7 cellular contexts compared by ENCODE assay signal in genomic region chr5:150801117-150801927, GRCh38. TPM values are rescaled to one million over a fixed set of nuclear protein-coding genes. Genes with fewer than 3 reads are reported as not detected.
A peak's percentile ranks its signal among the peaks of the same experiment; 100 is the strongest.
DNase-seq lines count a peak whose midpoint lies in the region; FAIRE-seq and TF ChIP-seq lines count a peak whose summit lies in the region.

No MANE protein-coding gene starts in this region.

- TF ChIP-seq CTCF in H9 (conservative IDR thresholded peaks at IDR 0.05) (peak; percentile 63), mammary epithelial cell (conservative IDR thresholded peaks at IDR 0.05 in 1 of 2, IDR thresholded peaks at IDR 0.05 in 1 of 2; ENCODE audit: extremely low read depth in 1 of 2, insufficient read depth in 1 of 2, low read depth in 1 of 2, low read length in 2 of 2) (peak; percentile 61 to 62)

- H3K27ac ChIP-seq in H9 (ENCODE audit: insufficient read length, low read depth, low read length) (no peak overlapping the region), mammary epithelial cell (ENCODE audit: insufficient read depth, low read depth, low read length) (peak overlapping the region; percentile 10), small intestine (ENCODE audit: low read depth in 1 of 2, low read length in 1 of 2) (peak overlapping the region in 1 of 2 donors; percentile 23)

- H3K9ac ChIP-seq in H9 (ENCODE audit: extremely low read depth, insufficient read length, low read length) (peak overlapping the region; percentile 28), mammary epithelial cell (ENCODE audit: insufficient read depth, low read length) (peak overlapping the region; percentile 14)

- no peak for FAIRE-seq in small intestine (lab: Jason Lieb, UNC)

- H3K56ac ChIP-seq in H9 (ENCODE audit: insufficient read length, low read depth, low read length) = no peak overlapping the region

- dilution Hi-C loops in mammary epithelial cell (cut with HindIII; ENCODE audit: low sequenced_read_pairs) = no loop called here

- H3K4ac ChIP-seq in H9 (ENCODE audit: low read depth, low read length) = no peak overlapping the region

- H2BK12ac ChIP-seq in H9 (ENCODE audit: insufficient read length, low read depth, low read length) = no peak overlapping the region

- H2BK5ac ChIP-seq in H9 (ENCODE audit: insufficient read length, low read length) = no peak overlapping the region

- peaks cover 10% of the 10 kb centered on the region for H3K36me3 ChIP-seq in mammary epithelial cell (ENCODE audit: insufficient read depth, low read length)
- no peaks in the 10 kb centered on the region for H3K36me3 ChIP-seq in small intestine (ENCODE audit: control insufficient read depth in 2 of 2, insufficient read depth in 2 of 2, low read length in 2 of 2)

- peak overlapping the region; percentile 1 to 33 (median 23) for H3K4me3 ChIP-seq in mammary epithelial cell (replicated peaks in 1 of 3; ENCODE audit: insufficient read depth in 1 of 3, low read depth in 2 of 3, low read length in 3 of 3)
- no peak overlapping the region for H3K4me3 ChIP-seq in small intestine (ENCODE audit: low read depth in 1 of 2, low read length in 2 of 2)

- BruUV-seq in mammary epithelial cell (replicated peaks; lab: Mats Ljungman, UMichigan) = TSS peak; percentile 10

- H3K9me3 ChIP-seq in H9 (ENCODE audit: control insufficient read depth, low read depth, low read length) = no peaks in the 10 kb centered on the region
- H3K9me3 ChIP-seq in mammary epithelial cell (replicated peaks; ENCODE audit: insufficient read depth, low read length) = no peaks in the 10 kb centered on the region
- H3K9me3 ChIP-seq in small intestine (ENCODE audit: control insufficient read depth, low read depth) = no peaks in the 10 kb centered on the region

- no peak overlapping the region for H2BK15ac ChIP-seq in H9 (ENCODE audit: low read depth, low read length)

- H3K27ac Mint-ChIP-seq in H9 = peak overlapping the region; percentile 51 to 79 (median 73); a peak in 5 of 7 replicates

- H4K20me1 ChIP-seq in H9 (ENCODE audit: control insufficient read depth, insufficient read depth, insufficient read length) (no peaks in the 10 kb centered on the region), mammary epithelial cell (ENCODE audit: insufficient read depth, low read length) (no peaks in the 10 kb centered on the region)

- DNase-seq in EH (ENCODE audit: low read depth) = peak; percentile 79
- peak; percentile 74 for DNase-seq in H9
- DNase-seq in NCI-H748 treated with DMSO at 0.1 percent for 48 hours (lab: John Stamatoyannopoulos, UW) = peak; percentile 47
- peak; percentile 74 for DNase-seq in mammary epithelial cell
- peak; percentile 81 for DNase-seq in inferior parietal cortex (ENCODE audit: extremely low spot score)
- DNase-seq in small intestine = peak; percentile 51
- DNase-seq in posterior vena cava (ENCODE audit: low spot score) = no peak

- peak overlapping the region; percentile 9; the same call in 1 of the 2 replicates for H3K14ac ChIP-seq in H9 (ENCODE audit: insufficient read depth, low read length)

- no peak overlapping the region for H3T11ph ChIP-seq in H9 (ENCODE audit: low read length)

- H3K79me1 ChIP-seq in H9 (ENCODE audit: insufficient read depth, low read depth, low read length, poor library complexity, severe bottlenecking) = no peaks in the 10 kb centered on the region

- H4K5ac ChIP-seq in H9 (ENCODE audit: insufficient read length, low read depth, low read length) = no peak overlapping the region

- peaks cover 3 to 4% of the 10 kb centered on the region in 2 experiments; a peak in 2 of 5 replicates for H3K9me3 Mint-ChIP-seq in H9

- H2AFZ ChIP-seq in H9 (ENCODE audit: low read length) = peak overlapping the region; percentile 93
- H2AFZ ChIP-seq in mammary epithelial cell (ENCODE audit: low read depth, low read length) = peak overlapping the region; percentile 88

- H3K4me2 ChIP-seq in H9 (ENCODE audit: insufficient read depth, insufficient read length, low read length) (peak overlapping the region; percentile 84), mammary epithelial cell (ENCODE audit: insufficient read depth, low read depth, low read length) (peak overlapping the region; percentile 76)

- in situ Hi-C loops in mammary epithelial cell (cut with MboI; ENCODE audit: low sequenced_read_pairs in 2 of 2) = no loop called here

- no peak overlapping the region for H4K91ac ChIP-seq in H9 (ENCODE audit: insufficient read length, low read depth, low read length)

- H3K23me2 ChIP-seq in H9 (ENCODE audit: insufficient read length, low read depth, low read length, poor library complexity, severe bottlenecking) = peaks cover 4% of the 10 kb centered on the region

- H2AK5ac ChIP-seq in H9 (ENCODE audit: insufficient read length, low read length) = no peak overlapping the region

- H3K79me2 ChIP-seq in H9 (ENCODE audit: insufficient read depth, low read length) = no peaks in the 10 kb centered on the region
- H3K79me2 ChIP-seq in mammary epithelial cell (ENCODE audit: insufficient read depth, low read length) = peaks cover 5% of the 10 kb centered on the region

- CTCF ChIA-PET in mammary epithelial cell (lab: Charles Lee; ENCODE audit: low non-redundant PET) = interaction anchor here (0.6 to 1.2 kb wide), 7 partner anchors 9 to 158 kb away, joined by 3 to 9 read pairs (median 3); partner anchors contain the start of gene SMIM3

- H3K4me1 ChIP-seq in H9 (ENCODE audit: insufficient read depth, low read length) = no peaks in the 10 kb centered on the region
- H3K4me1 ChIP-seq in mammary epithelial cell (ENCODE audit: insufficient read depth, low read length) = peaks cover 9% of the 10 kb centered on the region
- H3K4me1 ChIP-seq in small intestine (ENCODE audit: control insufficient read depth in 2 of 2, insufficient read depth in 1 of 2, low read depth in 1 of 2, low read length in 1 of 2) = no peaks in the 10 kb centered on the region

- intact Hi-C loops in mammary epithelial cell (cut with micrococcal nuclease) = loop anchor here (1.0 kb wide), 1 partner anchor 46 kb away; no protein-coding TSS in a partner anchor
- intact Hi-C loops in posterior vena cava (cut with DNase I) = no loop called here

- WGBS in H9 (ENCODE audit: extremely low coverage, insufficient read length, low lambda C conversion rate) = no CpG with 5 or more reads among the region's 15 CpGs
- 11% methylated on average over 14 of the region's 15 CpGs for WGBS in mammary epithelial cell (ENCODE audit: low coverage, missing lambda C conversion rate)
- WGBS in small intestine, 3 donors = 9 to 15% (median 10%) methylated on average over 15 of the region's 15 CpGs

- H2BK120ac ChIP-seq in H9 (ENCODE audit: low read depth, low read length, poor library complexity, severe bottlenecking) = no peak overlapping the region

- no peaks in the 10 kb centered on the region for H3K27me3 ChIP-seq in H9 (ENCODE audit: insufficient read depth, low read length)
- no peaks in the 10 kb centered on the region for H3K27me3 ChIP-seq in mammary epithelial cell (ENCODE audit: insufficient read depth, low read length)
- no peaks in the 10 kb centered on the region for H3K27me3 ChIP-seq in small intestine (ENCODE audit: control insufficient read depth in 2 of 2, insufficient read depth in 2 of 2, low read length in 2 of 2)

- H3K27me3 Mint-ChIP-seq in H9 (ENCODE audit: low read depth) = peaks cover 4% of the 10 kb centered on the region; the same call in 1 of the 2 replicates

- H2BK20ac ChIP-seq in H9 (ENCODE audit: low read depth, low read length, poor library complexity, severe bottlenecking) = no peak overlapping the region

- no peak overlapping the region for H4K8ac ChIP-seq in H9 (replicated peaks; ENCODE audit: insufficient read length, low read depth, low read length)

- no peak overlapping the region for H3K18ac ChIP-seq in H9 (ENCODE audit: insufficient read length, low read depth, low read length)

- no peak overlapping the region for H3K23ac ChIP-seq in H9 (ENCODE audit: insufficient read length, low read depth, low read length)

- peaks cover 20 to 23% of the 10 kb centered on the region in 2 experiments for H3K4me1 Mint-ChIP-seq in H9

- H3K4me3 Mint-ChIP-seq in H9 = peak overlapping the region; percentile 66 to 69

- H3K36me3 Mint-ChIP-seq in H9 (ENCODE audit: insufficient read depth in 1 of 3, low read depth in 3 of 3) = peaks cover 6 to 11% (median 7%) of the 10 kb centered on the region in 3 experiments; a peak in 6 of 7 replicates

RNA-seq across cellular contexts. Expression of gene SMIM3, which starts 22.8 kb away (rescaled TPM):
- total RNA-seq in H9 (2021) (42.0 and 42.5 TPM in 2 replicates), mammary epithelial cell (10 to 100 TPM; 17.5 to 24.3 TPM), posterior vena cava (10 to 100 TPM; 22.9 to 32.5 TPM)
- polyA plus RNA-seq in mammary epithelial cell (62.5 TPM), small intestine (10 to 100 TPM; 16.3 to 24.6 (median 24.3) TPM)
- polyA minus RNA-seq in mammary epithelial cell = 34.1 TPM

RNA-seq across cellular contexts. Expression of gene DCTN4, which starts 42.5 kb away (rescaled TPM):
- total RNA-seq in H9 (2021) = 45.1 and 48.5 TPM in 2 replicates
- 10 to 100 TPM; 64.7 to 70.9 TPM for total RNA-seq in mammary epithelial cell
- 41.8 TPM for polyA plus RNA-seq in mammary epithelial cell
- polyA minus RNA-seq in mammary epithelial cell = 99.4 TPM
- polyA plus RNA-seq in small intestine = 10 to 100 TPM; 15.7 to 21.9 (median 17.9) TPM
- 10 to 100 TPM; 58.7 to 61.6 TPM for total RNA-seq in posterior vena cava

RNA-seq across cellular contexts. Expression of gene IRGM, which starts 45.0 kb away (rescaled TPM):
- total RNA-seq in H9 (2021) (0.13 and 0.37 TPM in 2 replicates), mammary epithelial cell (under 1 TPM in 1 of 2 donors, not detected in 1; 0.17 TPM), posterior vena cava (not detected)
- polyA plus RNA-seq in mammary epithelial cell (0.03 TPM), small intestine (under 1 TPM in 1 of 3 donors, not detected in 2; 0.10 TPM)
- polyA minus RNA-seq in mammary epithelial cell = not detected

Comparison
In these comparisons a context has a peak if more than half of its experiments do, and no peak if none do; other contexts are left out.
1. H3K4me3 ChIP-seq: peak in mammary epithelial cell (3 of 3); none in small intestine (0 of 2).